ENCODE assay signal across 8 cellular contexts in genomic region chr1:41802532-41803501, GRCh38.
DNase-seq lines count a peak whose midpoint lies in the region; ATAC-seq and TF ChIP-seq lines count a peak whose summit lies in the region.

No MANE protein-coding gene starts in this region.

- H3K9me3 Mint-ChIP-seq in activated naive CD8-positive, alpha-beta T cell (ENCODE audit: low read depth) = no peaks in the 10 kb centered on the region
- no peaks in the 10 kb centered on the region for H3K9me3 Mint-ChIP-seq in endodermal cell

- H3K27ac Mint-ChIP-seq in activated naive CD8-positive, alpha-beta T cell = peak overlapping the region; percentile 82
- H3K27ac Mint-ChIP-seq in endodermal cell = no peak overlapping the region

- no peak overlapping the region for H3K27ac ChIP-seq in right lobe of liver
- H3K27ac ChIP-seq in endodermal cell (ENCODE audit: low read depth, low read length) = no peak overlapping the region
- H3K27ac ChIP-seq in hepatocyte = no peak overlapping the region

- peaks cover 80% of the 10 kb centered on the region for H3K4me1 Mint-ChIP-seq in activated naive CD8-positive, alpha-beta T cell (ENCODE audit: low read depth)
- H3K4me1 Mint-ChIP-seq in endodermal cell = no peaks in the 10 kb centered on the region

- TF ChIP-seq CTCF in right lobe of liver (IDR thresholded peaks at IDR 0.05) (no peak), endodermal cell (conservative IDR thresholded peaks at IDR 0.05) (no peak), hepatocyte (IDR thresholded peaks at IDR 0.05; ENCODE audit: poor library complexity) (no peak)

- peak; percentile 76 for DNase-seq in KBM-7
- DNase-seq in right lobe of liver = peak in 1 of 3 donors; percentile 37
- no peak for DNase-seq in endodermal cell
- no peak for DNase-seq in D341Med (ENCODE audit: low spot score)
- no peak for DNase-seq in hepatocyte (ENCODE audit: low spot score)
- no peak for DNase-seq in NCI-H82 (lab: John Stamatoyannopoulos, UW)

- ATAC-seq in GM18907 (IDR thresholded peaks at IDR 0.05; ENCODE audit: unreplicated experiment) = peak; percentile 45
- peak; percentile 53 to 68 (median 60) for ATAC-seq in right lobe of liver

- no peak overlapping the region for H3K9ac ChIP-seq in endodermal cell (ENCODE audit: extremely low read depth, low read length, poor library complexity, severe bottlenecking)

- H3K79me2 ChIP-seq in hepatocyte = no peaks in the 10 kb centered on the region

- H3K4me3 Mint-ChIP-seq in activated naive CD8-positive, alpha-beta T cell = peak overlapping the region; percentile 57
- H3K4me3 Mint-ChIP-seq in endodermal cell = no peak overlapping the region

- H3K36me3 ChIP-seq in right lobe of liver (no peaks in the 10 kb centered on the region), endodermal cell (ENCODE audit: control insufficient read depth, insufficient read depth, low read length) (no peaks in the 10 kb centered on the region), hepatocyte (replicated peaks; ENCODE audit: insufficient read depth, low read depth) (no peaks in the 10 kb centered on the region)

- no peaks in the 10 kb centered on the region for H3K27me3 Mint-ChIP-seq in activated naive CD8-positive, alpha-beta T cell
- H3K27me3 Mint-ChIP-seq in endodermal cell (ENCODE audit: insufficient read depth) = no peaks in the 10 kb centered on the region

- H3K4me2 ChIP-seq in hepatocyte = no peak overlapping the region

- intact Hi-C loops in right lobe of liver (cut with DNase I) = no loop called here

- no peak for TF ChIP-seq POLR2A in right lobe of liver (IDR thresholded peaks at IDR 0.05)

- no peaks in the 10 kb centered on the region for H3K4me1 ChIP-seq in right lobe of liver
- no peaks in the 10 kb centered on the region for H3K4me1 ChIP-seq in endodermal cell (ENCODE audit: control insufficient read depth, insufficient read depth, low read length)
- no peaks in the 10 kb centered on the region for H3K4me1 ChIP-seq in hepatocyte (ENCODE audit: insufficient read depth)

- H3K9me2 ChIP-seq in hepatocyte (replicated peaks; ENCODE audit: insufficient read depth) = no peaks in the 10 kb centered on the region

- no peaks in the 10 kb centered on the region for H4K20me1 ChIP-seq in hepatocyte (ENCODE audit: insufficient read depth, poor library complexity, severe bottlenecking)

- no peak overlapping the region for H2AFZ ChIP-seq in hepatocyte

- no peaks in the 10 kb centered on the region for H3K9me3 ChIP-seq in right lobe of liver
- H3K9me3 ChIP-seq in endodermal cell (ENCODE audit: control insufficient read depth, low read length) = no peaks in the 10 kb centered on the region
- H3K9me3 ChIP-seq in hepatocyte (ENCODE audit: low read depth) = no peaks in the 10 kb centered on the region

- H3K4me3 ChIP-seq in right lobe of liver (no peak overlapping the region), endodermal cell (ENCODE audit: low read length) (no peak overlapping the region), hepatocyte (no peak overlapping the region)

- H3K27me3 ChIP-seq in right lobe of liver (no peaks in the 10 kb centered on the region), endodermal cell (ENCODE audit: control insufficient read depth, insufficient read depth, low read length, poor library complexity, severe bottlenecking) (no peaks in the 10 kb centered on the region), hepatocyte (no peaks in the 10 kb centered on the region)

- peaks cover 6% of the 10 kb centered on the region for H3K36me3 Mint-ChIP-seq in activated naive CD8-positive, alpha-beta T cell
- no peaks in the 10 kb centered on the region for H3K36me3 Mint-ChIP-seq in endodermal cell (ENCODE audit: low read depth)

- in situ Hi-C loops in KBM-7 (cut with MboI; ENCODE audit: low pct_unique_long_range_greater_than_20kb, low sequenced_read_pairs) = no loop called here

- 46% methylated on average over 4 of the region's 4 CpGs for WGBS in right lobe of liver (ENCODE audit: insufficient coverage, low coverage, low lambda C conversion rate, missing lambda C conversion rate)
- WGBS in endodermal cell (ENCODE audit: insufficient coverage in 1 of 2, insufficient read length in 1 of 2), 2 experiments = 88 to 92% methylated on average over 3 to 4 of the region's 4 CpGs
- 90% methylated on average over 4 of the region's 4 CpGs for WGBS in hepatocyte (ENCODE audit: low lambda C conversion rate, missing lambda C conversion rate)
